Comparison of ENCODE assay signal across 10 cellular contexts in genomic region chr15:60568301-60568742, GRCh38.
DNase-seq lines count a peak whose midpoint lies in the region; ATAC-seq and TF ChIP-seq lines count a peak whose summit lies in the region.
"Had no signal": no experiment of that assay in that cellular context is flagged by ENCODE, and none has a peak within 500 bp of the region (broad histone marks: within the 10 kb centered on the region; RNA-seq: fewer than 3 reads in every experiment).

No MANE protein-coding gene starts in this region.

- POLR2A ChIA-PET in Caco-2 (lab: Charles Lee), result no interaction called here

- H3K4me1 Mint-ChIP-seq in memory B cell (peaks cover 31% of the 10 kb centered on the region), Caco-2 (ENCODE audit: low read depth, unreplicated experiment) (peaks cover 10% of the 10 kb centered on the region)
- H3K4me1 Mint-ChIP-seq: nephron had no signal

- H3K27ac Mint-ChIP-seq in memory B cell (peak overlapping the region; percentile 85), Caco-2 (ENCODE audit: unreplicated experiment) (no peak overlapping the region)
- H3K27ac Mint-ChIP-seq: nephron had no signal

- H3K36me3 ChIP-seq in Caco-2 (ENCODE audit: control insufficient read depth, insufficient read depth, low read length), result no peaks in the 10 kb centered on the region

- no peaks in the 10 kb centered on the region for H3K27me3 ChIP-seq in Caco-2 (replicated peaks; ENCODE audit: control insufficient read depth, insufficient read depth, low read length)

- TF ChIP-seq CTCF in Caco-2 (IDR thresholded peaks at IDR 0.05; ENCODE audit: insufficient read depth in 1 of 2, low read depth in 1 of 2, low read length in 1 of 2, severe bottlenecking in 1 of 2, unreplicated experiment in 1 of 2), result no peak

- peaks cover 2% of the 10 kb centered on the region; the same call in 1 of the 2 replicates for H3K4me1 ChIP-seq in Caco-2

- H3K9me3 Mint-ChIP-seq in memory B cell (no peaks in the 10 kb centered on the region), Caco-2 (ENCODE audit: unreplicated experiment) (no peaks in the 10 kb centered on the region)
- H3K9me3 Mint-ChIP-seq: nephron had no signal

- BruUV-seq in Caco-2 (replicated peaks; lab: Mats Ljungman, UMichigan), result no TSS peak

- H3K36me3 Mint-ChIP-seq in memory B cell (peaks cover 2% of the 10 kb centered on the region), Caco-2 (ENCODE audit: insufficient read depth, unreplicated experiment) (peaks cover under 1% of the 10 kb centered on the region)

- DNase-seq in memory B cell (ENCODE audit: low spot score in 2 of 2) (peak in 1 of 2 donors; percentile 25), C1 segment of cervical spinal cord (lab: John Stamatoyannopoulos, UW) (no peak), Caco-2 (no peak), Ammon's horn (ENCODE audit: low spot score) (no peak), NCI-H774 (lab: John Stamatoyannopoulos, UW) (no peak)
- DNase-seq: T-helper 9 cell had no signal

- ATAC-seq in GM18858 (IDR thresholded peaks at IDR 0.05; ENCODE audit: unreplicated experiment) (peak; percentile 72), GM21723 (IDR thresholded peaks at IDR 0.05; ENCODE audit: unreplicated experiment) (peak; percentile 88), HG03571 (IDR thresholded peaks at IDR 0.05; ENCODE audit: unreplicated experiment) (peak; percentile 81), memory B cell (ENCODE audit: low read depth) (peak; percentile 89)

- H3K9me3 ChIP-seq in Caco-2, result no peaks in the 10 kb centered on the region

- H3K27me3 Mint-ChIP-seq in memory B cell (no peaks in the 10 kb centered on the region), Caco-2 (ENCODE audit: insufficient read depth, unreplicated experiment) (no peaks in the 10 kb centered on the region)

- intact Hi-C loops in Caco-2 (cut with micrococcal nuclease; ENCODE audit: unreplicated experiment), result no loop called here

- no peak overlapping the region for H3K4me3 ChIP-seq in Caco-2 (ENCODE audit: low read depth, low read length)

- peak overlapping the region; percentile 49 for H3K4me3 Mint-ChIP-seq in memory B cell
- no peak overlapping the region for H3K4me3 Mint-ChIP-seq in Caco-2 (ENCODE audit: unreplicated experiment)
- H3K4me3 Mint-ChIP-seq: nephron had no signal

- CTCF ChIA-PET in Caco-2 (lab: Charles Lee), result no interaction called here
